8 cellular contexts compared by ENCODE assay signal in the genomic region with DNA sequence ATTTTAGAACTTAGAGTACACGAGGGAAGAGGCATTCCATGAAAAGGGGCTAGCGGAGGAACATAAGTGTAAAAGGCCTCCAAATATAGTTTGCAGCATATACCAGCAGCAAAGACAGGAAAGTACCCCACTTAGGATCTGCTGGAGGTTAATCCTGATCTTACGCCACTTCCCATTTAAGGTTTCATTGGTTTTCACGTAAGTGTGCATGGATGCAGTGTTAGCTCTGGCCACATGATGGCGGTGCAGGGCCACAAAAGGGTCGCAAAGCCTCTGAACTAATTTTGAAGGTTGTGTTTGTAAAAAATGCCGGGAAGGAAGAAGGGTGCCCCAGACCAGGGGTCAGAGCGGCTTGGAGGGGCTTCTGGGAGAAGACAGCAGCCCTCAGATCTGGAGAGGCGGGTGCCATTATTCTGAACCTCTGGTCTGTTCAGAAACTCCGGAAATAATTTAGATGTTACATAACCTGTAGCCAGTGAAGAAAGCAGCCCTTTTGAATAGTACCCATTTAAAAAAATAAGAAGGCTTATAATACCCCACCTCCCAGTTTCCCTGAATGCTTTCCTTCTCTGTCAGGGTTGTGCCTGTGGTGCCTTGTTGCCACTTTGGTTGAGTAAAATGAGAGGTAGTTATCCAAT. TPM values are rescaled to one million over a fixed set of nuclear protein-coding genes. Genes with fewer than 3 reads are reported as not detected.
DNase-seq lines count a peak whose midpoint lies in the region; ATAC-seq and TF ChIP-seq lines count a peak whose summit lies in the region.

No MANE protein-coding gene starts in this region.

- H3K4me3 Mint-ChIP-seq in CD4-positive, CD25-positive, alpha-beta regulatory T cell = peak overlapping the region in 1 of 4 donors; percentile 0
- H3K4me3 Mint-ChIP-seq in activated CD4-positive, alpha-beta T cell treated with anti-CD3 and anti-CD28 coated beads, Interleukin-2, amount 10 ng/mL, durations not matched to agents 7 days and 5 days = no peak overlapping the region

- no peaks in the 10 kb centered on the region for H3K4me1 ChIP-seq in CD4-positive, CD25-positive, alpha-beta regulatory T cell (ENCODE audit: control insufficient read depth, insufficient read depth, low read length, poor library complexity, severe bottlenecking)
- peaks cover 6% of the 10 kb centered on the region in 2 donors for H3K4me1 ChIP-seq in duodenal mucosa (ENCODE audit: control insufficient read depth in 1 of 2, insufficient read depth in 2 of 2, low read length in 2 of 2)
- peaks cover 1 to 4% of the 10 kb centered on the region in 2 donors for H3K4me1 ChIP-seq in lung (ENCODE audit: control insufficient read depth in 2 of 2, insufficient read depth in 2 of 2, low read length in 2 of 2)

- no peak overlapping the region for H3K4me3 ChIP-seq in CD4-positive, CD25-positive, alpha-beta regulatory T cell (ENCODE audit: low read depth, low read length)
- peak overlapping the region; percentile 8 to 50 for H3K4me3 ChIP-seq in duodenal mucosa (ENCODE audit: low read depth in 1 of 2, low read length in 2 of 2)
- H3K4me3 ChIP-seq in lung = no peak overlapping the region

- CTCF ChIA-PET in activated CD4-positive, alpha-beta T cell treated with anti-CD3 and anti-CD28 coated beads, Interleukin-2, amount 10 ng/mL, durations not matched to agents 7 days and 5 days (lab: Charles Lee) = interaction anchor here (0.7 kb wide), 1 partner anchor 456 kb away, joined by 3 read pairs; no protein-coding TSS in a partner anchor

- peak; percentile 90 for TF ChIP-seq CTCF in lung (IDR thresholded peaks at IDR 0.05; ENCODE audit: control extremely low read depth, extremely low read depth)

- peak overlapping the region; percentile 5 to 25 for H3K9ac ChIP-seq in duodenal mucosa (ENCODE audit: low read depth in 1 of 2, low read length in 2 of 2)

- no peaks in the 10 kb centered on the region for H3K9me3 ChIP-seq in CD4-positive, CD25-positive, alpha-beta regulatory T cell (ENCODE audit: control insufficient read depth in 2 of 2, low read length in 2 of 2)
- no peaks in the 10 kb centered on the region for H3K9me3 ChIP-seq in duodenal mucosa (ENCODE audit: control insufficient read depth in 1 of 2, low read length in 2 of 2)
- H3K9me3 ChIP-seq in lung (ENCODE audit: control insufficient read depth in 2 of 2, insufficient read depth in 1 of 2, low read length in 1 of 2) = no peaks in the 10 kb centered on the region

- peak in 2 of 3 donors; percentile 20 to 52 for DNase-seq in CD4-positive, CD25-positive, alpha-beta regulatory T cell
- DNase-seq in NCI-H510A treated with DMSO at 0.1 percent for 48 hours (lab: John Stamatoyannopoulos, UW) = peak; percentile 77
- peak; percentile 55 for DNase-seq in activated CD4-positive, alpha-beta T cell treated with anti-CD3 and anti-CD28 coated beads, Interleukin-2, amount 10 ng/mL, durations not matched to agents 7 days and 5 days
- DNase-seq in lung (ENCODE audit: low spot score) = peak; percentile 75
- DNase-seq in stimulated activated CD4-positive, alpha-beta T cell treated with anti-CD3 and anti-CD28 coated beads, TNF-alpha, amount 100 ng/mL, for 48 hours (ENCODE audit: low read depth in 3 of 3) = peak; percentile 19 to 30 (median 20)

- no peaks in the 10 kb centered on the region for H3K36me3 ChIP-seq in CD4-positive, CD25-positive, alpha-beta regulatory T cell (ENCODE audit: control insufficient read depth, insufficient read depth, low read length)
- no peaks in the 10 kb centered on the region for H3K36me3 ChIP-seq in duodenal mucosa (ENCODE audit: control insufficient read depth in 1 of 2, insufficient read depth in 2 of 2, low read length in 2 of 2)
- no peaks in the 10 kb centered on the region for H3K36me3 ChIP-seq in lung (ENCODE audit: control insufficient read depth in 2 of 2, insufficient read depth in 2 of 2, low read length in 2 of 2)

- H3K27ac Mint-ChIP-seq in CD4-positive, CD25-positive, alpha-beta regulatory T cell = peak overlapping the region in 1 of 3 donors; percentile 15
- H3K27ac Mint-ChIP-seq in activated CD4-positive, alpha-beta T cell treated with anti-CD3 and anti-CD28 coated beads, Interleukin-2, amount 10 ng/mL, durations not matched to agents 7 days and 5 days = no peak overlapping the region

- H3K36me3 Mint-ChIP-seq in CD4-positive, CD25-positive, alpha-beta regulatory T cell = no peaks in the 10 kb centered on the region
- H3K36me3 Mint-ChIP-seq in activated CD4-positive, alpha-beta T cell treated with anti-CD3 and anti-CD28 coated beads, Interleukin-2, amount 10 ng/mL, durations not matched to agents 7 days and 5 days (ENCODE audit: low read depth) = no peaks in the 10 kb centered on the region

- peaks cover 0 to 4% (median 0%) of the 10 kb centered on the region in 7 donors for H3K9me3 Mint-ChIP-seq in CD4-positive, CD25-positive, alpha-beta regulatory T cell
- no peaks in the 10 kb centered on the region for H3K9me3 Mint-ChIP-seq in activated CD4-positive, alpha-beta T cell treated with anti-CD3 and anti-CD28 coated beads, Interleukin-2, amount 10 ng/mL, durations not matched to agents 7 days and 5 days

- peaks cover 0 to 6% (median 0%) of the 10 kb centered on the region in 4 donors for H3K4me1 Mint-ChIP-seq in CD4-positive, CD25-positive, alpha-beta regulatory T cell
- peaks cover 3% of the 10 kb centered on the region for H3K4me1 Mint-ChIP-seq in activated CD4-positive, alpha-beta T cell treated with anti-CD3 and anti-CD28 coated beads, Interleukin-2, amount 10 ng/mL, durations not matched to agents 7 days and 5 days

- 0 to 3% methylated on average over 10 of the region's 10 CpGs for WGBS in lung, 2 donors

- no peak overlapping the region for H3K27ac ChIP-seq in CD4-positive, CD25-positive, alpha-beta regulatory T cell (ENCODE audit: insufficient read depth, low read length, poor library complexity, severe bottlenecking)
- H3K27ac ChIP-seq in duodenal mucosa (ENCODE audit: low read depth, low read length) = no peak overlapping the region
- H3K27ac ChIP-seq in lung (ENCODE audit: low read depth in 1 of 2, low read length in 1 of 2) = no peak overlapping the region

- H3K27me3 Mint-ChIP-seq in CD4-positive, CD25-positive, alpha-beta regulatory T cell = peaks cover 14% of the 10 kb centered on the region
- peaks cover 29% of the 10 kb centered on the region for H3K27me3 Mint-ChIP-seq in activated CD4-positive, alpha-beta T cell treated with anti-CD3 and anti-CD28 coated beads, Interleukin-2, amount 10 ng/mL, durations not matched to agents 7 days and 5 days

- POLR2A ChIA-PET in activated CD4-positive, alpha-beta T cell treated with anti-CD3 and anti-CD28 coated beads, Interleukin-2, amount 10 ng/mL, durations not matched to agents 7 days and 5 days (lab: Charles Lee) = no interaction called here

- ATAC-seq in CD4-positive, CD25-positive, alpha-beta regulatory T cell (ENCODE audit: low read depth in 2 of 2) = no peak
- peak; percentile 90 for ATAC-seq in GM19395 (IDR thresholded peaks at IDR 0.05; ENCODE audit: unreplicated experiment)
- peak; percentile 77 for ATAC-seq in HG03457 (IDR thresholded peaks at IDR 0.05; ENCODE audit: unreplicated experiment)
- peak; percentile 89 for ATAC-seq in lung (ENCODE audit: insufficient read depth, low FRiP score)

- no peaks in the 10 kb centered on the region for H3K27me3 ChIP-seq in CD4-positive, CD25-positive, alpha-beta regulatory T cell (ENCODE audit: control insufficient read depth, insufficient read depth, low read length)
- H3K27me3 ChIP-seq in duodenal mucosa (ENCODE audit: control insufficient read depth in 1 of 2, insufficient read depth in 2 of 2, low read length in 2 of 2) = no peaks in the 10 kb centered on the region
- no peaks in the 10 kb centered on the region for H3K27me3 ChIP-seq in lung (ENCODE audit: control insufficient read depth, insufficient read depth)

RNA-seq across cellular contexts. Expression of gene TLR4, which starts 59.5 kb away (rescaled TPM):
- total RNA-seq in CD4-positive, CD25-positive, alpha-beta regulatory T cell = 0.07 TPM
- under 1 TPM in 1 of 4 donors, not detected in 3; 0.13 TPM for polyA plus RNA-seq in CD4-positive, CD25-positive, alpha-beta regulatory T cell
- total RNA-seq in activated CD4-positive, alpha-beta T cell treated with anti-CD3 and anti-CD28 coated beads, Interleukin-2, amount 10 ng/mL, durations not matched to agents 7 days and 5 days = under 1 TPM in 1 of 2 experiments, not detected in 1; 0.06 TPM
- 10 to 100 TPM; 19.0 to 32.7 TPM for total RNA-seq in lung
- 10 to 100 TPM in 1 of 2 donors, 1 to 10 TPM in 1; 4.5 to 41.6 TPM for polyA plus RNA-seq in lung

Comparison
In these comparisons a context has a peak if more than half of its experiments do, and no peak if none do; other contexts are left out.
1. ATAC-seq: peak in GM19395 (single experiment), HG03457 (single experiment) and lung (single experiment); none in CD4-positive, CD25-positive, alpha-beta regulatory T cell (0 of 2).
2. DNase-seq: peak in every context shown above with its lines; median percentile 77 in NCI-H510A treated with DMSO at 0.1 percent for 48 hours; 75 in lung; 55 in activated CD4-positive, alpha-beta T cell treated with anti-CD3 and anti-CD28 coated beads, Interleukin-2, amount 10 ng/mL, durations not matched to agents 7 days and 5 days; 36 in CD4-positive, CD25-positive, alpha-beta regulatory T cell; 20 in stimulated activated CD4-positive, alpha-beta T cell treated with anti-CD3 and anti-CD28 coated beads, TNF-alpha, amount 100 ng/mL, for 48 hours.
3. H3K4me3 ChIP-seq: peak in duodenal mucosa (2 of 2); none in CD4-positive, CD25-positive, alpha-beta regulatory T cell (single experiment) and lung (single experiment).
4. RNA of gene TLR4, which starts 59.5 kb away (total RNA-seq): 19.0 to 32.7 TPM in lung; 0.07 TPM in CD4-positive, CD25-positive, alpha-beta regulatory T cell (single experiment) and 0.06 TPM in activated CD4-positive, alpha-beta T cell treated with anti-CD3 and anti-CD28 coated beads, Interleukin-2, amount 10 ng/mL, durations not matched to agents 7 days and 5 days; every median in the first group is over 10 times any median in the second.